Comparison of ENCODE assay signal across 8 cellular contexts in the genomic region with DNA sequence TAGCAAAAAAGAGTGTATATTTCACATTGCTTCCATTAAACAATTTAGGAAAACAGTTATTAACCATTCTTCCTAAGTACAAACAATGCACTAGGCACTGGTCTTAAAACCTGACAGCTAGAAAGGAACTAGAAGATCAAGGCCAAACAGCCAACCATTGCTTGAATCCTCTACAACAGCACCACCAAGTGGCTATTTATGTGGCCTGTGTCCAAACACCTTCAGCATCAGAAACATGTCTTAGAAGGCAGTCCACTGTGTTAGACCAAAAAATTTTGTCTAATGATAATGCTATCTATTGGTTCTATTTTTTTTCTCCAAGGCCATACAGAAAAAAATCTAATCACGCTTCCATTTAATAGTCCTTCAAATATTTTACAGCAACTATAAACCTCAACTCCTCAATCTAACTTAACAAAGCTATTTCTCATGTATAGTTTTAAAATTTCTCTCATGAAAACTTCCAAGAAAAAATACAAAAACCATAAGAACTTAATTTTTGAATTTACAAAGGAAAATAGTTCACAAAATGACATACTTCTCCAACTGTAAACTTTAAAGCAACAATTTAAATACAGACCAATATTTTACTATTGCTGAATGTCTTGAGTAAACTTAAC. TPM values are rescaled to one million over a fixed set of nuclear protein-coding genes. Genes with fewer than 3 reads are reported as not detected.
DNase-seq lines count a peak whose midpoint lies in the region; ATAC-seq and TF ChIP-seq lines count a peak whose summit lies in the region.
"Had no signal": no experiment of that assay in that cellular context is flagged by ENCODE, and none has a peak within 500 bp of the region (broad histone marks: within the 10 kb centered on the region; RNA-seq: fewer than 3 reads in every experiment).

No MANE protein-coding gene starts in this region.

- H3K36me3 Mint-ChIP-seq in T-helper 17 cell (ENCODE audit: low read depth), result peaks cover 4% of the 10 kb centered on the region

- no peak overlapping the region for H3K27ac ChIP-seq in DOHH2 (ENCODE audit: low read depth, low read length)

- no peak overlapping the region for H3K4me3 Mint-ChIP-seq in T-helper 17 cell
- H3K4me3 Mint-ChIP-seq: activated naive CD8-positive, alpha-beta T cell had no signal

- peaks cover 66% of the 10 kb centered on the region for H3K36me3 ChIP-seq in DOHH2 (ENCODE audit: control insufficient read depth, low read length)

- H4K20me1 ChIP-seq in DOHH2 (ENCODE audit: control insufficient read depth, insufficient read depth, low read depth, low read length), result no peaks in the 10 kb centered on the region

- no peaks in the 10 kb centered on the region for H3K4me1 Mint-ChIP-seq in T-helper 17 cell

- peak; percentile 70 for ATAC-seq in GM19372 (IDR thresholded peaks at IDR 0.05; ENCODE audit: low read depth, unreplicated experiment)
- peak; percentile 87 for ATAC-seq in HG03520 (IDR thresholded peaks at IDR 0.05; ENCODE audit: unreplicated experiment)
- ATAC-seq in T-helper 17 cell, result no peak

- no peaks in the 10 kb centered on the region for H3K27me3 ChIP-seq in DOHH2 (ENCODE audit: control insufficient read depth, low read length)

- H3K9me3 ChIP-seq in DOHH2 (ENCODE audit: control insufficient read depth, insufficient read depth, low read length), result no peaks in the 10 kb centered on the region
- H3K9me3 ChIP-seq in T-helper 17 cell (ENCODE audit: control insufficient read depth, low read length, poor library complexity, severe bottlenecking), result no peaks in the 10 kb centered on the region

- DNase-seq in NCI-H526 (lab: John Stamatoyannopoulos, UW), result peak; percentile 49 to 69
- DNase-seq in cardiac fibroblast (ENCODE audit: low read depth in 2 of 2), result peak; percentile 59 to 79
- peak; percentile 36 for DNase-seq in midbrain (lab: John Stamatoyannopoulos, UW)
- no peak for DNase-seq in T-helper 17 cell

- TF ChIP-seq CTCF in DOHH2 (IDR thresholded peaks at IDR 0.05; ENCODE audit: low read depth, low read length, poor library complexity, severe bottlenecking) (peak; percentile 76), cardiac fibroblast (IDR thresholded peaks at IDR 0.05; ENCODE audit: low read depth, low read length) (peak; percentile 61)

- H3K4me1 ChIP-seq in DOHH2 (ENCODE audit: control insufficient read depth, low read length), result no peaks in the 10 kb centered on the region

- H3K4me2 ChIP-seq in DOHH2 (ENCODE audit: low read length), result no peak overlapping the region

- no peaks in the 10 kb centered on the region for H3K79me2 ChIP-seq in DOHH2 (ENCODE audit: control insufficient read depth, low read length)

- H3K27me3 Mint-ChIP-seq in T-helper 17 cell, result no peaks in the 10 kb centered on the region
- H3K27me3 Mint-ChIP-seq: activated naive CD8-positive, alpha-beta T cell had no signal

- no peaks in the 10 kb centered on the region for H3K9me2 ChIP-seq in DOHH2 (replicated peaks; ENCODE audit: control insufficient read depth, low read length)

- H3K4me3 ChIP-seq in DOHH2 (ENCODE audit: low read length), result no peak overlapping the region
- H3K4me3 ChIP-seq in cardiac fibroblast (replicated peaks in 1 of 2; ENCODE audit: low read depth in 2 of 2, low read length in 2 of 2), result no peak overlapping the region

- no peaks in the 10 kb centered on the region for H3F3A ChIP-seq in DOHH2 (ENCODE audit: control insufficient read depth, insufficient read depth)

- H3K27ac Mint-ChIP-seq in T-helper 17 cell, result no peak overlapping the region
- H3K27ac Mint-ChIP-seq: activated naive CD8-positive, alpha-beta T cell had no signal

RNA-seq across cellular contexts. Expression of a gene that starts 36.1 kb away (rescaled TPM):
- total RNA-seq in T-helper 17 cell, result 10 to 100 TPM; 11.0 to 17.7 TPM

Comparison
In these comparisons a context has a peak if more than half of its experiments do, and no peak if none do; other contexts are left out.
1. DNase-seq: peak in NCI-H526 (2 of 2), cardiac fibroblast (2 of 2) and midbrain (single experiment); none in T-helper 17 cell (0 of 3).